31 cellular contexts compared by ENCODE assay signal in the genomic region with DNA sequence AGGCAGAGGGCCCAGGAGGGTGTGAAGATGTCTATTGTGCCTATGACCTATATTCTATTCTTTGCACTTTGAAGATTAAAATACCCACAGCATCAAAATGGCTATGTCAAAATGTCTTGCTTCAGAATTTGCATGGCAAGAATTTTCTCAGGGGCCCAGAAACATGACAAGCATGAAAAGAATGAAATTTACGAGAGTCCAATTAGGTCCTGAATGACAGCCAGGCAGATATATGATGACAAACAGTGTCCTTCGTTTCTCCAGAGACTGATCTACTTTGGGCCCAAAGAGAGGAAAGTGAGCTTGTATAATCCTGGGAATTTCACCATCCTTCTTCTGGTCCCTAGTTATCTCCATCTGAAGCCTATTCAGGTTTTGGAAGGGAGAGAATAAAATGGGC.
"Had no signal": no experiment of that assay in that cellular context is flagged by ENCODE, and none has a peak within 500 bp of the region (broad histone marks: within the 10 kb centered on the region; RNA-seq: fewer than 3 reads in every experiment).

No MANE protein-coding gene starts in this region.

- H3K36me3 ChIP-seq: neural progenitor cell, ovary, right lobe of liver, sigmoid colon, spleen, suprapubic skin, tibial artery, transverse colon, upper lobe of left lung, vagina had no signal

- H3K4me1 Mint-ChIP-seq: natural killer cell; stimulated activated memory B cell treated with anti-CD40 and anti-IgM and Interleukin-4, amounts not matched to agents 10 μg/mL and 1 μg/mL and 100 μg/mL, for 72 hours had no signal

- H3K9me3 ChIP-seq: ovary, psoas muscle, right lobe of liver, sigmoid colon, spleen, suprapubic skin, testis, tibial artery, transverse colon, upper lobe of left lung, vagina had no signal

- H3K79me2 ChIP-seq: parathyroid adenoma had no signal

- ATAC-seq: natural killer cell; psoas muscle; right cardiac atrium; right lobe of liver; stimulated activated naive CD8-positive, alpha-beta T cell treated with anti-CD3 and anti-CD28 coated beads, Interleukin-15, amount 100 ng/mL, for 72 hours; stimulated activated naive CD8-positive, alpha-beta T cell treated with anti-CD3 and anti-CD28 coated beads, Interleukin-15, Interleukin-2, amounts not matched to agents 100 U/mL and 50 U/mL, for 24 hours had no signal

- H3K4me3 ChIP-seq: neural progenitor cell, ovary, psoas muscle, right lobe of liver, sigmoid colon, skin epidermis, smooth muscle cell, spleen, suprapubic skin, testis, tibial artery, transverse colon, upper lobe of left lung, vagina had no signal

- DNase-seq: natural killer cell; occipital lobe; ovary; posterior cingulate gyrus; psoas muscle; right cardiac atrium; right lobe of liver; sigmoid colon; spleen; stimulated activated CD4-positive, alpha-beta T cell treated with anti-CD3 and anti-CD28 coated beads, Interleukin-12 subunit alpha, Interleukin-12 subunit beta, amount 100 ng/mL, for 4 hours; stimulated activated CD4-positive, alpha-beta T cell treated with anti-CD3 and anti-CD28 coated beads, Interleukin-1b, Interleukin-23, amount 100 ng/mL, for 48 hours; stimulated activated CD4-positive, alpha-beta T cell treated with anti-CD3 and anti-CD28 coated beads, Interleukin-4, amount 100 ng/mL, for 1 hour; stimulated activated CD4-positive, alpha-beta T cell treated with anti-CD3 and anti-CD28 coated beads, Interleukin-4, amount 100 ng/mL, for 4 hours; stimulated activated CD8-positive, alpha-beta memory T cell treated with anti-CD3 and anti-CD28 coated beads, Interleukin-4, amount 100 ng/mL, for 48 hours; stimulated activated naive CD4-positive, alpha-beta T cell; stimulated activated naive CD8-positive, alpha-beta T cell treated with anti-CD3 and anti-CD28 coated beads, Interleukin-15, amount 100 ng/mL, for 72 hours; stimulated activated naive CD8-positive, alpha-beta T cell treated with anti-CD3 and anti-CD28 coated beads, Interleukin-15, Interleukin-2, amounts not matched to agents 100 U/mL and 50 U/mL, for 24 hours; substantia nigra; testis; tibial artery; transverse colon; upper lobe of left lung had no signal

- H3K4me2 ChIP-seq: neural progenitor cell, smooth muscle cell had no signal

- H3K27me3 Mint-ChIP-seq: progenitor cell of endocrine pancreas; stimulated activated memory B cell treated with anti-CD40 and anti-IgM and Interleukin-4, amounts not matched to agents 10 μg/mL and 1 μg/mL and 100 μg/mL, for 72 hours; stimulated activated naive CD8-positive, alpha-beta T cell treated with anti-CD3 and anti-CD28 coated beads, Interleukin-15, amount 100 ng/mL, for 72 hours had no signal

- H3K9me3 Mint-ChIP-seq: nephron; neural progenitor cell; stimulated activated memory B cell treated with anti-CD40 and anti-IgM and Interleukin-4, amounts not matched to agents 10 μg/mL and 1 μg/mL and 100 μg/mL, for 72 hours had no signal

- H3K36me3 Mint-ChIP-seq: natural killer cell; neural progenitor cell; stimulated activated memory B cell treated with anti-CD40 and anti-IgM and Interleukin-4, amounts not matched to agents 10 μg/mL and 1 μg/mL and 100 μg/mL, for 72 hours had no signal

- H3K4me1 ChIP-seq: parathyroid adenoma, right lobe of liver, sigmoid colon, spleen, suprapubic skin, testis, transverse colon, upper lobe of left lung, vagina had no signal

- H2AFZ ChIP-seq: neural progenitor cell, parathyroid adenoma had no signal

- H3K27ac Mint-ChIP-seq: natural killer cell; nephron; neural progenitor cell; progenitor cell of endocrine pancreas; stimulated activated memory B cell treated with anti-CD40 and anti-IgM and Interleukin-4, amounts not matched to agents 10 μg/mL and 1 μg/mL and 100 μg/mL, for 72 hours had no signal

- H3K27ac ChIP-seq: neural progenitor cell, ovary, parathyroid adenoma, psoas muscle, right lobe of liver, sigmoid colon, skin epidermis, spleen, suprapubic skin, testis, transverse colon, upper lobe of left lung, vagina had no signal

- H3K27me3 ChIP-seq: neural progenitor cell, ovary, right lobe of liver, sigmoid colon, spleen, suprapubic skin, testis, tibial artery, transverse colon, upper lobe of left lung, vagina had no signal

- H3K4me3 Mint-ChIP-seq: natural killer cell; nephron; neural progenitor cell; stimulated activated memory B cell treated with anti-CD40 and anti-IgM and Interleukin-4, amounts not matched to agents 10 μg/mL and 1 μg/mL and 100 μg/mL, for 72 hours; stimulated activated naive CD8-positive, alpha-beta T cell treated with anti-CD3 and anti-CD28 coated beads, Interleukin-15, amount 100 ng/mL, for 72 hours had no signal

- H3K9ac ChIP-seq: neural progenitor cell, parathyroid adenoma had no signal
